Comparison of ENCODE assay signal across 1 cellular context in the genomic region with DNA sequence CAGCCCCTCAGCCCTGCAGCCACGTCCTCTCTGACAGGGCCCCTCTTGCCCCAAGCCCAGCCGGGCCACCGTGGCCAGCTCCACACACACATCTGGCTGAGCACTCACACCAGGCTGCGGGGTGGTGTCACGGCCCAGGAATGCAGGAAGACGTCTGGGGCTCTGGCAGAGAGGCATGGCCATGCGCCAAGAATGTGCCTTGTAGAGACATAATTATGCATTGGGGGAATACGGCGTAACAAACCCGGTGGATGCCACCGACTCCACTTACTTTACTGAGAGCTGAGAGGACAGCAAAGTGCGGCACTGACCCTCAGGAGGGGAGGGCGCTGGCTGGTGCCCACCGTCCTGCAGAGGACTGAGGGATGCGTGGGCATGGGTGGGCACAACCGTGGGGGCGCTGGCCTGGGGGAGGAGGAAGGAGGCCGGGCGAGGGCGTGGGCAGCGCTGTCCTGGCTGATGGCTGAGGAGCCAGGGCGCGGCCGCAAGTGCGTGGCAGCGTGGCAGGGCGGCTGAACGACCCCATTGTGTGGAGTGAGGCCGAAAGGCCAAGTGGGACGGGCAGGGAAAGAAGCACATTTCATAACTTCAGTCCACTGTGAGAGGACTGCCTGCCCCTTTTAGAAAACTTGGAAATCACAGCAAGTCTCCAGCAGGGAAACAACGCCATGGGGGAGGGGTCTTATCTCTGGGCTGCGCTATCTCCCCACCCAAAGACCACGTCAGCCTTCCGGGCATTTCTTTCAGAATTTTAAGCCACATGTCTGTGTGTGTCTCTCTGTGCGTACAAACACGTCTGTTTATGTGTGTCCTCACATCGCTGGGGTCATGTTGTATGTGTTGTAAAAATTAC.
TF ChIP-seq lines count a peak whose summit lies in the region.

No MANE protein-coding gene starts in this region.

TF ChIP-seq in K562, 482 proteins besides CTCF, POLR2A, EP300 and RAD21 (continued from another document and continues in another):
- TF ChIP-seq XRCC5 (IDR thresholded peaks at IDR 0.05; ENCODE audit: low read depth, low read length) (no peak), ZZZ3 (IDR thresholded peaks at IDR 0.05) (no peak), ZC3H11A (IDR thresholded peaks at IDR 0.05; ENCODE audit: low read depth, low read length) (no peak), DPF2 (IDR thresholded peaks at IDR 0.05) (peak; percentile 55; the same call in 1 of the 2 replicates), MCM2 (IDR thresholded peaks at IDR 0.05; ENCODE audit: low read depth) (no peak), MTA1 (IDR thresholded peaks at IDR 0.05; ENCODE audit: borderline replicate concordance) (no peak), ZNF384 (IDR thresholded peaks at IDR 0.05; ENCODE audit: low read depth, low read length) (no peak), ZKSCAN8 (CRISPR knock-in tag; IDR thresholded peaks at IDR 0.05) (no peak), MYC (IDR thresholded peaks at IDR 0.05; ENCODE audit: low read depth, low read length) (0 out of 2 replicates have a peak, but pooled peaks have one; percentile 27), MYC (CRISPR knock-in tag; IDR thresholded peaks at IDR 0.05; ENCODE audit: borderline replicate concordance, low read depth) (no peak), MCM7 (IDR thresholded peaks at IDR 0.05) (no peak), CBX3 (IDR thresholded peaks at IDR 0.05; ENCODE audit: borderline replicate concordance in 1 of 2, low read length in 2 of 2) (no peak), NR2C2 (CRISPR knock-in tag; IDR thresholded peaks at IDR 0.05) (no peak), NR2C2 (tag; IDR thresholded peaks at IDR 0.05) (no peak), CHD7 (IDR thresholded peaks at IDR 0.05; ENCODE audit: low read depth, low read length) (no peak), CUX1 (CRISPR knock-in tag; IDR thresholded peaks at IDR 0.05) (no peak), ETV5 (CRISPR knock-in tag; IDR thresholded peaks at IDR 0.05; ENCODE audit: low read depth) (peak; percentile 53; the same call in 1 of the 2 replicates), SRF (CRISPR knock-in tag; IDR thresholded peaks at IDR 0.05) (no peak), SIX5 (IDR thresholded peaks at IDR 0.05; ENCODE audit: borderline replicate concordance in 1 of 2, insufficient read depth in 1 of 2, low read depth in 1 of 2, low read length in 2 of 2) (no peak)
- TF ChIP-seq, protein P1, sequence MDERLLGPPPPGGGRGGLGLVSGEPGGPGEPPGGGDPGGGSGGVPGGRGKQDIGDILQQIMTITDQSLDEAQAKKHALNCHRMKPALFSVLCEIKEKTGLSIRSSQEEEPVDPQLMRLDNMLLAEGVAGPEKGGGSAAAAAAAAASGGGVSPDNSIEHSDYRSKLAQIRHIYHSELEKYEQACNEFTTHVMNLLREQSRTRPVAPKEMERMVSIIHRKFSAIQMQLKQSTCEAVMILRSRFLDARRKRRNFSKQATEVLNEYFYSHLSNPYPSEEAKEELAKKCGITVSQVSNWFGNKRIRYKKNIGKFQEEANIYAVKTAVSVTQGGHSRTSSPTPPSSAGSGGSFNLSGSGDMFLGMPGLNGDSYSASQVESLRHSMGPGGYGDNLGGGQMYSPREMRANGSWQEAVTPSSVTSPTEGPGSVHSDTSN (CRISPR knock-in tag; IDR thresholded peaks at IDR 0.05; ENCODE audit: low read depth) = no peak
- TF ChIP-seq, protein P1 (tag; conservative IDR thresholded peaks at IDR 0.05; ENCODE audit: low read depth) = no peak
- TF ChIP-seq, protein P2, sequence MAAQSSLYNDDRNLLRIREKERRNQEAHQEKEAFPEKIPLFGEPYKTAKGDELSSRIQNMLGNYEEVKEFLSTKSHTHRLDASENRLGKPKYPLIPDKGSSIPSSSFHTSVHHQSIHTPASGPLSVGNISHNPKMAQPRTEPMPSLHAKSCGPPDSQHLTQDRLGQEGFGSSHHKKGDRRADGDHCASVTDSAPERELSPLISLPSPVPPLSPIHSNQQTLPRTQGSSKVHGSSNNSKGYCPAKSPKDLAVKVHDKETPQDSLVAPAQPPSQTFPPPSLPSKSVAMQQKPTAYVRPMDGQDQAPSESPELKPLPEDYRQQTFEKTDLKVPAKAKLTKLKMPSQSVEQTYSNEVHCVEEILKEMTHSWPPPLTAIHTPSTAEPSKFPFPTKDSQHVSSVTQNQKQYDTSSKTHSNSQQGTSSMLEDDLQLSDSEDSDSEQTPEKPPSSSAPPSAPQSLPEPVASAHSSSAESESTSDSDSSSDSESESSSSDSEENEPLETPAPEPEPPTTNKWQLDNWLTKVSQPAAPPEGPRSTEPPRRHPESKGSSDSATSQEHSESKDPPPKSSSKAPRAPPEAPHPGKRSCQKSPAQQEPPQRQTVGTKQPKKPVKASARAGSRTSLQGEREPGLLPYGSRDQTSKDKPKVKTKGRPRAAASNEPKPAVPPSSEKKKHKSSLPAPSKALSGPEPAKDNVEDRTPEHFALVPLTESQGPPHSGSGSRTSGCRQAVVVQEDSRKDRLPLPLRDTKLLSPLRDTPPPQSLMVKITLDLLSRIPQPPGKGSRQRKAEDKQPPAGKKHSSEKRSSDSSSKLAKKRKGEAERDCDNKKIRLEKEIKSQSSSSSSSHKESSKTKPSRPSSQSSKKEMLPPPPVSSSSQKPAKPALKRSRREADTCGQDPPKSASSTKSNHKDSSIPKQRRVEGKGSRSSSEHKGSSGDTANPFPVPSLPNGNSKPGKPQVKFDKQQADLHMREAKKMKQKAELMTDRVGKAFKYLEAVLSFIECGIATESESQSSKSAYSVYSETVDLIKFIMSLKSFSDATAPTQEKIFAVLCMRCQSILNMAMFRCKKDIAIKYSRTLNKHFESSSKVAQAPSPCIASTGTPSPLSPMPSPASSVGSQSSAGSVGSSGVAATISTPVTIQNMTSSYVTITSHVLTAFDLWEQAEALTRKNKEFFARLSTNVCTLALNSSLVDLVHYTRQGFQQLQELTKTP (IDR thresholded peaks at IDR 0.05; ENCODE audit: low read depth in 1 of 2, partially characterized antibody in 2 of 2) = no peak
